Comparison of ENCODE assay signal across 9 cellular contexts in genomic region chr19:3507371-3508120, GRCh38. TPM values are rescaled to one million over a fixed set of nuclear protein-coding genes. Genes with fewer than 3 reads are reported as not detected.
DNase-seq lines count a peak whose midpoint lies in the region; ATAC-seq and TF ChIP-seq lines count a peak whose summit lies in the region.
"Had no signal": no experiment of that assay in that cellular context is flagged by ENCODE, and none has a peak within 500 bp of the region (broad histone marks: within the 10 kb centered on the region; RNA-seq: fewer than 3 reads in every experiment).

No MANE protein-coding gene starts in this region.

- H3K4me1 ChIP-seq in colonic mucosa (peaks cover 5% of the 10 kb centered on the region), mucosa of descending colon (ENCODE audit: low read depth) (peaks cover 15% of the 10 kb centered on the region), tibial nerve (peaks cover 0 to 62% (median 11%) of the 10 kb centered on the region in 4 donors)

- H3K9me3 ChIP-seq in colonic mucosa: no peaks in the 10 kb centered on the region
- H3K9me3 ChIP-seq in mucosa of descending colon: no peaks in the 10 kb centered on the region
- no peaks in the 10 kb centered on the region for H3K9me3 ChIP-seq in tibial nerve

- ATAC-seq in mucosa of descending colon (no peak), HG03439 (IDR thresholded peaks at IDR 0.05; ENCODE audit: unreplicated experiment) (no peak), GM21825 (IDR thresholded peaks at IDR 0.05; ENCODE audit: unreplicated experiment) (no peak), GM18502 (IDR thresholded peaks at IDR 0.05; ENCODE audit: poor library complexity, unreplicated experiment) (no peak)

- intact Hi-C loops in colonic mucosa (cut with DNase I) (no loop called here), mucosa of descending colon (cut with DNase I, micrococcal nuclease) (no loop called here)

- TF ChIP-seq CTCF in colonic mucosa (IDR thresholded peaks at IDR 0.05) (no peak), mucosa of descending colon (IDR thresholded peaks at IDR 0.05) (no peak), tibial nerve (IDR thresholded peaks at IDR 0.05) (no peak)

- whole genome bisulfite sequencing in tibial nerve, 2 donors: 17 to 25% methylated on average over 14 to 31 of the region's 31 CpGs

- H3K36me3 ChIP-seq in colonic mucosa (no peaks in the 10 kb centered on the region), mucosa of descending colon (ENCODE audit: low read depth) (no peaks in the 10 kb centered on the region), tibial nerve (peaks cover 0 to 32% (median 0%) of the 10 kb centered on the region in 3 donors)

- TF ChIP-seq POLR2A in tibial nerve (IDR thresholded peaks at IDR 0.05): no peak

- DNase-seq in ELR (ENCODE audit: low read depth): peak; percentile 42
- DNase-seq in T follicular helper cell (ENCODE audit: low read depth): peak; percentile 36
- peak; percentile 45 for DNase-seq in colonic mucosa
- peak in 2 of 3 donors; percentile 41 to 58 for DNase-seq in mucosa of descending colon
- DNase-seq in tibial nerve (ENCODE audit: low spot score in 2 of 2): no peak

- H3K27ac ChIP-seq in colonic mucosa (no peak overlapping the region), tibial nerve (peak overlapping the region; percentile 23 to 97 (median 86))

- H3K27me3 ChIP-seq in colonic mucosa: no peaks in the 10 kb centered on the region
- H3K27me3 ChIP-seq in tibial nerve: no peaks in the 10 kb centered on the region

- TF ChIP-seq EP300 in tibial nerve (IDR thresholded peaks at IDR 0.05): no peak

- H3K9ac ChIP-seq in colonic mucosa (ENCODE audit: low read depth in 2 of 2, low read length in 2 of 2): peak overlapping the region; percentile 82 to 92

- H3K4me3 ChIP-seq in colonic mucosa: peak overlapping the region; percentile 74
- no peak overlapping the region for H3K4me3 ChIP-seq in mucosa of descending colon
- H3K4me3 ChIP-seq in tibial nerve: peak overlapping the region; percentile 79 to 96 (median 92)

RNA-seq across cellular contexts. Expression of gene FZR1, which starts 1.4 kb away (rescaled TPM):
- 10 to 100 TPM; 45.8 to 62.5 TPM for total RNA-seq in colonic mucosa
- 10 to 100 TPM; 35.9 to 59.6 (median 46.4) TPM for total RNA-seq in mucosa of descending colon
- total RNA-seq in tibial nerve: 10 to 100 TPM; 18.6 to 31.8 (median 25.7) TPM

RNA-seq across cellular contexts. Expression of gene DOHH, which starts 7.1 kb away (rescaled TPM):
- 10 to 100 TPM in 1 of 2 donors, 1 to 10 TPM in 1; 9.5 to 24.4 TPM for total RNA-seq in colonic mucosa
- total RNA-seq in mucosa of descending colon: 10 to 100 TPM in 2 of 3 donors, 1 to 10 TPM in 1; 7.6 to 11.1 (median 10.4) TPM
- total RNA-seq in tibial nerve: 10 to 100 TPM; 19.7 to 30.3 (median 23.0) TPM

RNA-seq across cellular contexts. Expression of gene SMIM44, which starts 24.3 kb away (rescaled TPM):
- total RNA-seq in colonic mucosa (1 to 10 TPM; 4.3 to 6.2 TPM), mucosa of descending colon (1 to 10 TPM; 1.1 to 5.5 (median 5.5) TPM), tibial nerve (not detected)
- total RNA-seq: NCI-H460 had no signal

RNA-seq across cellular contexts. Expression of gene SMIM24, which starts 27.2 kb away (rescaled TPM):
- total RNA-seq in colonic mucosa (10 to 100 TPM; 16.1 to 59.0 TPM), mucosa of descending colon (10 to 100 TPM in 2 of 3 donors, 1 to 10 TPM in 1; 8.5 to 62.5 (median 41.8) TPM), tibial nerve (not detected)
- total RNA-seq: NCI-H460 had no signal

RNA-seq across cellular contexts. Expression of gene TEKTIP1, which starts 31.4 kb away (rescaled TPM):
- 1 to 10 TPM; 1.5 to 4.7 TPM for total RNA-seq in colonic mucosa
- total RNA-seq in mucosa of descending colon: 1 to 10 TPM; 3.2 to 6.0 (median 3.4) TPM
- 1 to 10 TPM in 1 of 4 donors, not detected in 3; 2.4 TPM for total RNA-seq in tibial nerve
- total RNA-seq: NCI-H460 had no signal

Comparison
In these comparisons a context has a peak if more than half of its experiments do, and no peak if none do; other contexts are left out.
1. DNase-seq: peak in ELR (single experiment), T follicular helper cell (single experiment), colonic mucosa (single experiment) and mucosa of descending colon (2 of 3); none in tibial nerve (0 of 2).